In genomic region chr10:63518690-63519288, GRCh38 we compare ENCODE assay signal across 17 cellular contexts. TPM values are rescaled to one million over a fixed set of nuclear protein-coding genes. Genes with fewer than 3 reads are reported as not detected.
DNase-seq lines count a peak whose midpoint lies in the region; ATAC-seq and TF ChIP-seq lines count a peak whose summit lies in the region.
"Had no signal": no experiment of that assay in that cellular context is flagged by ENCODE, and none has a peak within 500 bp of the region (broad histone marks: within the 10 kb centered on the region; RNA-seq: fewer than 3 reads in every experiment).

No MANE protein-coding gene starts in this region.

- BruUV-seq in A673 (replicated peaks; lab: Mats Ljungman, UMichigan) (no TSS peak), PC-3 (replicated peaks; lab: Mats Ljungman, UMichigan) (no TSS peak)

- POLR2A ChIA-PET in A673 (lab: Charles Lee; ENCODE audit: low non-redundant PET) (no interaction called here), PC-3 (lab: Charles Lee; ENCODE audit: unreplicated experiment) (interaction anchor here (0.7 kb wide), 1 partner anchor 20 kb away, joined by 5 read pairs; no protein-coding TSS in a partner anchor)

- peaks cover 0 to 4% (median 0%) of the 10 kb centered on the region in 7 donors for H3K9me3 Mint-ChIP-seq in CD4-positive, CD25-positive, alpha-beta regulatory T cell
- peaks cover 23% of the 10 kb centered on the region for H3K9me3 Mint-ChIP-seq in glutamatergic neuron (ENCODE audit: unreplicated experiment)

- H3K36me3 ChIP-seq in A673 (ENCODE audit: insufficient read depth, low read length, poor library complexity, severe bottlenecking) (no peaks in the 10 kb centered on the region), PC-3 (ENCODE audit: low read depth, low read length) (0 out of 2 replicates have a peak, but pooled peaks cover 6% of the 10 kb centered on the region), sigmoid colon (no peaks in the 10 kb centered on the region)
- no peaks in the 10 kb centered on the region for H3K36me3 ChIP-seq in CD4-positive, CD25-positive, alpha-beta regulatory T cell (ENCODE audit: control insufficient read depth, insufficient read depth, low read length)
- H3K36me3 ChIP-seq: stomach had no signal

- H3K4me3 ChIP-seq in A673 (ENCODE audit: low read depth, low read length, poor library complexity, severe bottlenecking) (peak overlapping the region; percentile 2), PC-3 (ENCODE audit: low read length) (peak overlapping the region; percentile 67), sigmoid colon (no peak overlapping the region)
- H3K4me3 ChIP-seq in CD4-positive, CD25-positive, alpha-beta regulatory T cell (ENCODE audit: low read depth, low read length) = no peak overlapping the region
- H3K4me3 ChIP-seq: stomach had no signal

- peak overlapping the region in 2 of 3 donors; percentile 29 to 57 for H3K27ac Mint-ChIP-seq in CD4-positive, CD25-positive, alpha-beta regulatory T cell
- no peak overlapping the region for H3K27ac Mint-ChIP-seq in glutamatergic neuron (ENCODE audit: unreplicated experiment)

- no peak for TF ChIP-seq EP300 in sigmoid colon (IDR thresholded peaks at IDR 0.05)

- H3K27me3 Mint-ChIP-seq in CD4-positive, CD25-positive, alpha-beta regulatory T cell = no peaks in the 10 kb centered on the region
- H3K27me3 Mint-ChIP-seq in glutamatergic neuron (ENCODE audit: unreplicated experiment) = peaks cover 8% of the 10 kb centered on the region

- H3K79me2 ChIP-seq in PC-3 (ENCODE audit: low read length) = peaks cover 92% of the 10 kb centered on the region

- intact Hi-C loops in A673 (cut with micrococcal nuclease; ENCODE audit: unreplicated experiment) = no loop called here
- intact Hi-C loops in PC-3 (cut with micrococcal nuclease) = loop anchor here (1.0 to 5.0 kb wide), 2 partner anchors 36 to 52 kb away; no protein-coding TSS in a partner anchor
- intact Hi-C loops in sigmoid colon (cut with DNase I) = no loop called here

- TF ChIP-seq CTCF in A673 (conservative IDR thresholded peaks at IDR 0.05; ENCODE audit: low read depth, low read length) = no peak
- no peak for TF ChIP-seq CTCF in PC-3 (conservative IDR thresholded peaks at IDR 0.05; ENCODE audit: low read depth, low read length)
- TF ChIP-seq CTCF in glutamatergic neuron (IDR thresholded peaks at IDR 0.05; ENCODE audit: partially characterized antibody, unreplicated experiment) = no peak
- TF ChIP-seq CTCF in sigmoid colon (IDR thresholded peaks at IDR 0.05) = no peak

- H3K4me3 Mint-ChIP-seq in CD4-positive, CD25-positive, alpha-beta regulatory T cell = peak overlapping the region; percentile 89 to 97 (median 92)
- peak overlapping the region; percentile 90 for H3K4me3 Mint-ChIP-seq in glutamatergic neuron (ENCODE audit: unreplicated experiment)

- H4K20me1 ChIP-seq in PC-3 (ENCODE audit: low read length) = peaks cover 56% of the 10 kb centered on the region

- H3K9ac ChIP-seq in PC-3 (ENCODE audit: low read length) = no peak overlapping the region

- no peak overlapping the region for H2AFZ ChIP-seq in PC-3 (ENCODE audit: low read length)

- H3K4me1 Mint-ChIP-seq in CD4-positive, CD25-positive, alpha-beta regulatory T cell = peaks cover 46 to 78% (median 66%) of the 10 kb centered on the region in 4 donors
- peaks cover 42% of the 10 kb centered on the region for H3K4me1 Mint-ChIP-seq in glutamatergic neuron (ENCODE audit: low read depth, unreplicated experiment)

- H3K4me1 ChIP-seq in A673 (ENCODE audit: insufficient read depth, low read length, poor library complexity, severe bottlenecking) (peaks cover 62% of the 10 kb centered on the region), PC-3 (ENCODE audit: insufficient read depth, low read length) (peaks cover 72% of the 10 kb centered on the region), sigmoid colon (peaks cover 0 to 75% (median 48%) of the 10 kb centered on the region in 4 donors)
- H3K4me1 ChIP-seq in CD4-positive, CD25-positive, alpha-beta regulatory T cell (ENCODE audit: control insufficient read depth, insufficient read depth, low read length, poor library complexity, severe bottlenecking) = peaks cover 61% of the 10 kb centered on the region

- TF ChIP-seq POLR2A in sigmoid colon (IDR thresholded peaks at IDR 0.05) = no peak

- WGBS in sigmoid colon, 2 donors = 92 to 93% methylated on average over 6 of the region's 6 CpGs

- DNase-seq in A673 (ENCODE audit: low spot score) (no peak), PC-3 (no peak), glutamatergic neuron (no peak), sigmoid colon (no peak), GDM1 (lab: John Stamatoyannopoulos, UW) (no peak)
- no peak for DNase-seq in CD4-positive, CD25-positive, alpha-beta regulatory T cell
- DNase-seq: activated naive CD4-positive, alpha-beta T cell treated with anti-CD3 and anti-CD28 coated beads, Interleukin-2, amount 50 U/mL, for 16 hours; cerebellar nuclear complex; GF-D8; Kasumi-1; kidney glomerular epithelial cell; NCI-H2029; NCI-H526 treated with DMSO at 0.1 percent for 48 hours; stomach had no signal

- no peak for ATAC-seq in CD4-positive, CD25-positive, alpha-beta regulatory T cell (ENCODE audit: low read depth in 2 of 2)
- ATAC-seq in PC-3 = no peak
- no peak for ATAC-seq in GM19351 (IDR thresholded peaks at IDR 0.05; ENCODE audit: unreplicated experiment)
- no peak for ATAC-seq in GM18870 (IDR thresholded peaks at IDR 0.05; ENCODE audit: unreplicated experiment)
- ATAC-seq: sciatic nerve had no signal

- peaks cover 6% of the 10 kb centered on the region for H3K36me3 Mint-ChIP-seq in CD4-positive, CD25-positive, alpha-beta regulatory T cell
- H3K36me3 Mint-ChIP-seq in glutamatergic neuron (ENCODE audit: unreplicated experiment) = no peaks in the 10 kb centered on the region

- H3F3A ChIP-seq in PC-3 (ENCODE audit: low read length, unreplicated experiment) = peaks cover 16% of the 10 kb centered on the region

- no peaks in the 10 kb centered on the region for H3K9me2 ChIP-seq in PC-3 (replicated peaks; ENCODE audit: low read length)

- H3K27me3 ChIP-seq in A673 (replicated peaks; ENCODE audit: insufficient read depth, low read depth, low read length, poor library complexity) (no peaks in the 10 kb centered on the region), PC-3 (ENCODE audit: low read length) (no peaks in the 10 kb centered on the region), sigmoid colon (no peaks in the 10 kb centered on the region)
- no peaks in the 10 kb centered on the region for H3K27me3 ChIP-seq in CD4-positive, CD25-positive, alpha-beta regulatory T cell (ENCODE audit: control insufficient read depth, insufficient read depth, low read length)
- H3K27me3 ChIP-seq: stomach had no signal

- CTCF ChIA-PET in A673 (lab: Charles Lee) = no interaction called here
- CTCF ChIA-PET in PC-3 (lab: Charles Lee) = no interaction called here

- peaks cover 4% of the 10 kb centered on the region for H3K9me3 ChIP-seq in A673 (ENCODE audit: low read depth, low read length, poor library complexity, severe bottlenecking)
- no peaks in the 10 kb centered on the region for H3K9me3 ChIP-seq in CD4-positive, CD25-positive, alpha-beta regulatory T cell (ENCODE audit: control insufficient read depth in 2 of 2, low read length in 2 of 2)
- H3K9me3 ChIP-seq in PC-3 (ENCODE audit: low read length) = no peaks in the 10 kb centered on the region
- H3K9me3 ChIP-seq in sigmoid colon = no peaks in the 10 kb centered on the region
- H3K9me3 ChIP-seq: stomach had no signal

- peak overlapping the region; percentile 80 for H3K4me2 ChIP-seq in PC-3 (ENCODE audit: low read length)

- H3K27ac ChIP-seq in A673 (ENCODE audit: low read depth, low read length, poor library complexity, severe bottlenecking) (no peak overlapping the region), PC-3 (ENCODE audit: low read length) (no peak overlapping the region), sigmoid colon (no peak overlapping the region)
- H3K27ac ChIP-seq in CD4-positive, CD25-positive, alpha-beta regulatory T cell (ENCODE audit: insufficient read depth, low read length, poor library complexity, severe bottlenecking) = no peak overlapping the region
- H3K27ac ChIP-seq: stomach had no signal

RNA-seq across cellular contexts. Expression of gene REEP3, which starts 2.4 kb away (rescaled TPM):
- total RNA-seq in A673 (2021) (39.6 and 51.4 TPM in 2 replicates), PC-3 (2014; rRNA removed) (63.2 and 75.2 TPM in 2 replicates), glutamatergic neuron (ENCODE audit: unreplicated experiment) (47.1 TPM), sigmoid colon (100 to 1,000 TPM in 2 of 4 donors, 10 to 100 TPM in 2; 69.2 to 116 (median 101) TPM)
- total RNA-seq in CD4-positive, CD25-positive, alpha-beta regulatory T cell = 18.6 TPM
- polyA plus RNA-seq in CD4-positive, CD25-positive, alpha-beta regulatory T cell = 10 to 100 TPM; 12.7 to 21.2 (median 15.7) TPM
- 10 to 100 TPM in 1 of 3 donors, 1 to 10 TPM in 2; 8.6 to 10.2 (median 9.3) TPM for polyA plus RNA-seq in sigmoid colon

RNA-seq across cellular contexts. Expression of gene JMJD1C, which starts 53.0 kb away (rescaled TPM):
- total RNA-seq in A673 (2021) (68.2 and 71.4 TPM in 2 replicates), PC-3 (2014; rRNA removed) (121 and 139 TPM in 2 replicates), glutamatergic neuron (ENCODE audit: unreplicated experiment) (110 TPM), sigmoid colon (100 to 1,000 TPM in 3 of 4 donors, 10 to 100 TPM in 1; 94.2 to 134 (median 121) TPM)
- total RNA-seq in CD4-positive, CD25-positive, alpha-beta regulatory T cell = 222 TPM
- 10 to 100 TPM; 35.5 to 48.9 (median 41.8) TPM for polyA plus RNA-seq in CD4-positive, CD25-positive, alpha-beta regulatory T cell
- 10 to 100 TPM; 13.2 to 26.9 (median 14.3) TPM for polyA plus RNA-seq in sigmoid colon

Comparison
In these comparisons a context has a peak if more than half of its experiments do, and no peak if none do; other contexts are left out.
1. H3K4me3 ChIP-seq: peak in A673 (single experiment) and PC-3 (single experiment); none in CD4-positive, CD25-positive, alpha-beta regulatory T cell (single experiment) and sigmoid colon (0 of 4).